ENCODE assay signal across 14 cellular contexts in genomic region chr5:112614285-112614684, GRCh38.
"Had no signal": no experiment of that assay in that cellular context is flagged by ENCODE, and none has a peak within 500 bp of the region (broad histone marks: within the 10 kb centered on the region; RNA-seq: fewer than 3 reads in every experiment).

No MANE protein-coding gene starts in this region.

- H3K4me3 ChIP-seq: mucosa of descending colon had no signal

- H3K27ac ChIP-seq: foreskin keratinocyte, neutrophil had no signal

- H3K4me1 Mint-ChIP-seq: immature natural killer cell; naive thymus-derived CD8-positive, alpha-beta T cell had no signal

- ATAC-seq: left cardiac atrium; mucosa of descending colon; naive thymus-derived CD8-positive, alpha-beta T cell had no signal

- H3K4me1 ChIP-seq: foreskin keratinocyte had no signal

- DNase-seq: effector memory CD4-positive, alpha-beta T cell; immature natural killer cell; kidney; left cardiac atrium; mucosa of descending colon; naive thymus-derived CD8-positive, alpha-beta T cell; small intestine; stimulated activated CD4-positive, alpha-beta T cell treated with anti-CD3 and anti-CD28 coated beads, Interleukin-12 subunit alpha, Interleukin-12 subunit beta, amount 100 ng/mL, for 4 hours; stimulated activated CD4-positive, alpha-beta T cell treated with anti-CD3 and anti-CD28 coated beads, Interleukin-2, amount 100 ng/mL, for 48 hours; stimulated activated naive CD4-positive, alpha-beta T cell treated with Interleukin-2 at 50 U/mL for 16 hours had no signal

- H3K4me3 Mint-ChIP-seq: immature natural killer cell; naive thymus-derived CD8-positive, alpha-beta T cell had no signal

- H3K36me3 Mint-ChIP-seq: immature natural killer cell; naive thymus-derived CD8-positive, alpha-beta T cell had no signal

- H3K36me3 ChIP-seq: neutrophil had no signal

- H3K9me3 ChIP-seq: mucosa of descending colon, neutrophil had no signal

- H3K27ac Mint-ChIP-seq: immature natural killer cell; naive thymus-derived CD8-positive, alpha-beta T cell had no signal

- H3K9me3 Mint-ChIP-seq: immature natural killer cell; naive thymus-derived CD8-positive, alpha-beta T cell had no signal

- FAIRE-seq: endometrium, kidney, small intestine, urothelium cell line had no signal
